ENCODE assay signal across 1 cellular context in the genomic region with DNA sequence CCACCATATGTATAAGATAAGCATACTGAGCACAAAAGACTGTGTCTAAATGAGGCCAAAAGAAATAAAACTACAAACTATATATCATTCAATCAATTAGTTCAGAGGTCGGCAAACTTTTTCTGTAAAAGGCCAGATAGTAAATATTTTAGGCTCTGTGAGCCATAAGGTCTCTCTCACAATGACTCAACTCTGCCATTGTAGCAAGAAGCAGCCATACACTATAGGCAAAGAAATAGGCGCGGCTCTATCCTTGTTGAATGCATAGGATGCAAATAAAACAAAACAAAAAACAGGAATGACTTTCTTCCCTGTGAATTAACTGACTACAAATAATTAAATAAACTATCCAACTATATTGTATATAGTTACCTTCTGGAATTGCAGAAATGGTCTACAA.
TF ChIP-seq lines count a peak whose summit lies in the region.

No MANE protein-coding gene starts in this region.

TF ChIP-seq in K562, 482 proteins besides CTCF, POLR2A, EP300 and RAD21:
- no peak for TF ChIP-seq FOXK1 (CRISPR knock-in tag; IDR thresholded peaks at IDR 0.05; ENCODE audit: borderline replicate concordance)
- TF ChIP-seq RBM34 (IDR thresholded peaks at IDR 0.05; ENCODE audit: borderline replicate concordance, insufficient read depth, low read length), result no peak
- TF ChIP-seq BRD9 (IDR thresholded peaks at IDR 0.05; ENCODE audit: low read depth, partially characterized antibody), result no peak
- TF ChIP-seq E2F4 (CRISPR knock-in tag; IDR thresholded peaks at IDR 0.05; ENCODE audit: low read depth), result no peak
- TF ChIP-seq, protein P1, sequence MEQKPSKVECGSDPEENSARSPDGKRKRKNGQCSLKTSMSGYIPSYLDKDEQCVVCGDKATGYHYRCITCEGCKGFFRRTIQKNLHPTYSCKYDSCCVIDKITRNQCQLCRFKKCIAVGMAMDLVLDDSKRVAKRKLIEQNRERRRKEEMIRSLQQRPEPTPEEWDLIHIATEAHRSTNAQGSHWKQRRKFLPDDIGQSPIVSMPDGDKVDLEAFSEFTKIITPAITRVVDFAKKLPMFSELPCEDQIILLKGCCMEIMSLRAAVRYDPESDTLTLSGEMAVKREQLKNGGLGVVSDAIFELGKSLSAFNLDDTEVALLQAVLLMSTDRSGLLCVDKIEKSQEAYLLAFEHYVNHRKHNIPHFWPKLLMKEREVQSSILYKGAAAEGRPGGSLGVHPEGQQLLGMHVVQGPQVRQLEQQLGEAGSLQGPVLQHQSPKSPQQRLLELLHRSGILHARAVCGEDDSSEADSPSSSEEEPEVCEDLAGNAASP (IDR thresholded peaks at IDR 0.05), result no peak
- TF ChIP-seq HNRNPUL1 (IDR thresholded peaks at IDR 0.05; ENCODE audit: low read length), result no peak
- TF ChIP-seq CHD4 (IDR thresholded peaks at IDR 0.05; ENCODE audit: insufficient read depth, insufficient replicate concordance, low read depth, low read length, poor library complexity, severe bottlenecking), result no peak
- no peak for TF ChIP-seq TCF7L2 (IDR thresholded peaks at IDR 0.05; ENCODE audit: low read depth, low read length)
- TF ChIP-seq KDM5B (IDR thresholded peaks at IDR 0.05; ENCODE audit: insufficient replicate concordance, low read depth, low read length), result no peak
- TF ChIP-seq, protein P2, sequence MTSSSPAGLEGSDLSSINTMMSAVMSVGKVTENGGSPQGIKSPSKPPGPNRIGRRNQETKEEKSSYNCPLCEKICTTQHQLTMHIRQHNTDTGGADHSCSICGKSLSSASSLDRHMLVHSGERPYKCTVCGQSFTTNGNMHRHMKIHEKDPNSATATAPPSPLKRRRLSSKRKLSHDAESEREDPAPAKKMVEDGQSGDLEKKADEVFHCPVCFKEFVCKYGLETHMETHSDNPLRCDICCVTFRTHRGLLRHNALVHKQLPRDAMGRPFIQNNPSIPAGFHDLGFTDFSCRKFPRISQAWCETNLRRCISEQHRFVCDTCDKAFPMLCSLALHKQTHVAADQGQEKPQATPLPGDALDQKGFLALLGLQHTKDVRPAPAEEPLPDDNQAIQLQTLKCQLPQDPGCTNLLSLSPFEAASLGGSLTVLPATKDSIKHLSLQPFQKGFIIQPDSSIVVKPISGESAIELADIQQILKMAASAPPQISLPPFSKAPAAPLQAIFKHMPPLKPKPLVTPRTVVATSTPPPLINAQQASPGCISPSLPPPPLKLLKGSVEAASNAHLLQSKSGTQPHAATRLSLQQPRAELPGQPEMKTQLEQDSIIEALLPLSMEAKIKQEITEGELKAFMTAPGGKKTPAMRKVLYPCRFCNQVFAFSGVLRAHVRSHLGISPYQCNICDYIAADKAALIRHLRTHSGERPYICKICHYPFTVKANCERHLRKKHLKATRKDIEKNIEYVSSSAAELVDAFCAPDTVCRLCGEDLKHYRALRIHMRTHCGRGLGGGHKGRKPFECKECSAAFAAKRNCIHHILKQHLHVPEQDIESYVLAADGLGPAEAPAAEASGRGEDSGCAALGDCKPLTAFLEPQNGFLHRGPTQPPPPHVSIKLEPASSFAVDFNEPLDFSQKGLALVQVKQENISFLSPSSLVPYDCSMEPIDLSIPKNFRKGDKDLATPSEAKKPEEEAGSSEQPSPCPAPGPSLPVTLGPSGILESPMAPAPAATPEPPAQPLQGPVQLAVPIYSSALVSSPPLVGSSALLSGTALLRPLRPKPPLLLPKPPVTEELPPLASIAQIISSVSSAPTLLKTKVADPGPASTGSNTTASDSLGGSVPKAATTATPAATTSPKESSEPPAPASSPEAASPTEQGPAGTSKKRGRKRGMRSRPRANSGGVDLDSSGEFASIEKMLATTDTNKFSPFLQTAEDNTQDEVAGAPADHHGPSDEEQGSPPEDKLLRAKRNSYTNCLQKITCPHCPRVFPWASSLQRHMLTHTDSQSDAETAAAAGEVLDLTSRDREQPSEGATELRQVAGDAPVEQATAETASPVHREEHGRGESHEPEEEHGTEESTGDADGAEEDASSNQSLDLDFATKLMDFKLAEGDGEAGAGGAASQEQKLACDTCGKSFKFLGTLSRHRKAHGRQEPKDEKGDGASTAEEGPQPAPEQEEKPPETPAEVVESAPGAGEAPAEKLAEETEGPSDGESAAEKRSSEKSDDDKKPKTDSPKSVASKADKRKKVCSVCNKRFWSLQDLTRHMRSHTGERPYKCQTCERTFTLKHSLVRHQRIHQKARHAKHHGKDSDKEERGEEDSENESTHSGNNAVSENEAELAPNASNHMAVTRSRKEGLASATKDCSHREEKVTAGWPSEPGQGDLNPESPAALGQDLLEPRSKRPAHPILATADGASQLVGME (CRISPR knock-in tag; IDR thresholded peaks at IDR 0.05), result no peak
